22 cellular contexts compared by ENCODE assay signal in the genomic region with DNA sequence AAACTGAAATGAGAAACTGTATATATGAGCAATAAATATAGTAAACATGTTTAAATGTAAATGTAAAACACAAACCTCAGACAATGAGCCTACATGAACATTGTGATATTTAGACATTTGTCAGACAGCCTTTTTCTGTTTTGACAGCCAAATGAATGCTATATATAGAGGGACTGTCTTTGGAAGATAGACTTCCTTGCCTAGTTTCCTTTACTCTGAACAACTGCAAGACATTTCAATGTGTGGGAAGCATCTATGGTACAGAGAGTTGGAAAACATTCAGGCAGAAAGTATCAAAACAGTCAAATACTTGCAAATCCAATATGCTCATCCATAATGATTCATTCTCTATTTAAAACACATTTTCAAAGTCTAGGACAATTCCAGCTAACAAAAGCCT. TPM values are rescaled to one million over a fixed set of nuclear protein-coding genes. Genes with fewer than 3 reads are reported as not detected.
"Had no signal": no experiment of that assay in that cellular context is flagged by ENCODE, and none has a peak within 500 bp of the region (broad histone marks: within the 10 kb centered on the region; RNA-seq: fewer than 3 reads in every experiment).

No MANE protein-coding gene starts in this region.

- H3K9me3 ChIP-seq: Peyer's patch, SJCRH30 had no signal

- H3K27me3 ChIP-seq: Peyer's patch, SJCRH30 had no signal

- H3K4me1 ChIP-seq: Peyer's patch, SJCRH30 had no signal

- H3K4me2 ChIP-seq: PC-9 had no signal

- H3K27ac ChIP-seq: PC-9, Peyer's patch, SJCRH30 had no signal

- H3K4me3 ChIP-seq: PC-9, Peyer's patch, SJCRH30 had no signal

- DNase-seq: KBM-7; MV-4-11; NCI-H1048; NCI-H1105 treated with DMSO at 0.1 percent for 48 hours; NCI-H1417 treated with DMSO at 0.1 percent for 48 hours; NCI-H146; NCI-H1694 treated with DMSO at 0.1 percent for 48 hours; NCI-H1930; NCI-H2081; NCI-H2107; NCI-H2227 treated with DMSO at 0.1 percent for 48 hours; NCI-H524 treated with DMSO at 0.1 percent for 48 hours; NCI-H69; NCI-H774; NK-92 treated with Interleukin-12 subunit alpha and Interleukin-12 subunit beta, amount 100 ng/mL, for 24 hours; PC-9; Peyer's patch; SHP77 treated with DMSO at 0.1 percent for 48 hours; SJCRH30; SW 1271 had no signal

- ATAC-seq: Right ventricle myocardium inferior had no signal

- H2AFZ ChIP-seq: PC-9 had no signal

- H3K36me3 ChIP-seq: Peyer's patch, SJCRH30 had no signal

RNA-seq across cellular contexts. Expression of a gene that starts 31.7 kb away (rescaled TPM):
- total RNA-seq: OCI-LY7 had no signal
